Comparison of ENCODE assay signal across 2 cellular contexts in genomic region chr21:45355573-45355972, GRCh38.
TF ChIP-seq lines count a peak whose summit lies in the region.

No MANE protein-coding gene starts in this region.

TF ChIP-seq in WTC11, 78 proteins besides CTCF, POLR2A, EP300 and RAD21:
- TF ChIP-seq TEAD1 (CRISPR knock-in tag; IDR thresholded peaks at IDR 0.05), result no peak
- no peak for TF ChIP-seq ZNF121 (CRISPR knock-in tag; IDR thresholded peaks at IDR 0.05)
- TF ChIP-seq ZNF532 (CRISPR knock-in tag; IDR thresholded peaks at IDR 0.05; ENCODE audit: borderline replicate concordance), result no peak
- no peak for TF ChIP-seq ELF4 (CRISPR knock-in tag; IDR thresholded peaks at IDR 0.05; ENCODE audit: low read depth)
- no peak for TF ChIP-seq NFATC4 (CRISPR knock-in tag; IDR thresholded peaks at IDR 0.05)
- TF ChIP-seq FOXP1 (CRISPR knock-in tag; IDR thresholded peaks at IDR 0.05; ENCODE audit: borderline replicate concordance), result no peak
- no peak for TF ChIP-seq ZNF232 (CRISPR knock-in tag; IDR thresholded peaks at IDR 0.05)
- TF ChIP-seq, protein P1, sequence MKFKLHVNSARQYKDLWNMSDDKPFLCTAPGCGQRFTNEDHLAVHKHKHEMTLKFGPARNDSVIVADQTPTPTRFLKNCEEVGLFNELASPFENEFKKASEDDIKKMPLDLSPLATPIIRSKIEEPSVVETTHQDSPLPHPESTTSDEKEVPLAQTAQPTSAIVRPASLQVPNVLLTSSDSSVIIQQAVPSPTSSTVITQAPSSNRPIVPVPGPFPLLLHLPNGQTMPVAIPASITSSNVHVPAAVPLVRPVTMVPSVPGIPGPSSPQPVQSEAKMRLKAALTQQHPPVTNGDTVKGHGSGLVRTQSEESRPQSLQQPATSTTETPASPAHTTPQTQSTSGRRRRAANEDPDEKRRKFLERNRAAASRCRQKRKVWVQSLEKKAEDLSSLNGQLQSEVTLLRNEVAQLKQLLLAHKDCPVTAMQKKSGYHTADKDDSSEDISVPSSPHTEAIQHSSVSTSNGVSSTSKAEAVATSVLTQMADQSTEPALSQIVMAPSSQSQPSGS (CRISPR knock-in tag; IDR thresholded peaks at IDR 0.05; ENCODE audit: borderline replicate concordance, low read depth), result no peak
- no peak for TF ChIP-seq RELA (CRISPR knock-in tag; IDR thresholded peaks at IDR 0.05; ENCODE audit: borderline replicate concordance)
- TF ChIP-seq SMAD3 (CRISPR knock-in tag; IDR thresholded peaks at IDR 0.05; ENCODE audit: borderline replicate concordance), result no peak
- TF ChIP-seq NFYB (CRISPR knock-in tag; conservative IDR thresholded peaks at IDR 0.05; ENCODE audit: low read depth), result no peak
- no peak for TF ChIP-seq ZNF263 (CRISPR knock-in tag; IDR thresholded peaks at IDR 0.05; ENCODE audit: low read depth)
- no peak for TF ChIP-seq IRF2 (CRISPR knock-in tag; IDR thresholded peaks at IDR 0.05; ENCODE audit: borderline replicate concordance, low read depth)

TF ChIP-seq in HepG2, 621 proteins besides CTCF, POLR2A, EP300 and RAD21:
- TF ChIP-seq ARNT (IDR thresholded peaks at IDR 0.05) (no peak), ZBTB38 (CRISPR knock-in tag; IDR thresholded peaks at IDR 0.05) (peak; percentile 48; the same call in 1 of the 2 replicates)
TF ChIP-seq in HepG2: peak in this region for 1.
